1 cellular context compared by ENCODE assay signal in the genomic region with DNA sequence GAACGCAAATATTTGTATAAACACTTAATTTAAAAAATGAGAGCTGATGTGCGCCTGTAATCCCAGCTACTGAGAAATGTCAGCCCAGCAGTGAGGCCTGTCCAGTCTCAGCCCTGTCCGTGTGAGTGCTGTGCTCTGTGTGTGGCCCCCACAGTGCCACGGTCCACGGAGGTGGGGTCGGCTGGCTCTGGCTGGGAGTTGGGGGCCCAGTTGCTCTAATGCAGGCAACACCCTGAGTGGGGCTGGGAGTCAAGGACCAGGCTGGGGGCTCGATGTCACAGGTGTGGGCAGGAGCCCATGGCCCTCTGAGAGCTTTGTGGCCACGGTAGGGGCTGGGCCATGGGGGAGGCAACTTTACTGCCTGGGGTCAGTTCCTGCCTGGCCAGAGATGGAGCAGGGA.
TF ChIP-seq lines count a peak whose summit lies in the region.

No MANE protein-coding gene starts in this region.

TF ChIP-seq in H1, 55 proteins besides CTCF, POLR2A, EP300 and RAD21:
- TF ChIP-seq HDAC6 (IDR thresholded peaks at IDR 0.05; ENCODE audit: low read depth, low read length), result no peak
- no peak for TF ChIP-seq SIN3A (conservative IDR thresholded peaks at IDR 0.05 in 1 of 2, IDR thresholded peaks at IDR 0.05 in 1 of 2; ENCODE audit: low read depth in 1 of 2, low read length in 2 of 2)
- TF ChIP-seq SRF (IDR thresholded peaks at IDR 0.05; ENCODE audit: low read depth, low read length), result no peak
- TF ChIP-seq NANOG (IDR thresholded peaks at IDR 0.05; ENCODE audit: insufficient read depth, low read depth, low read length, poor library complexity, severe bottlenecking), result no peak
